In genomic region chr13:98915563-98916348, GRCh38 we compare ENCODE assay signal across 32 cellular contexts.
DNase-seq lines count a peak whose midpoint lies in the region; ATAC-seq and TF ChIP-seq lines count a peak whose summit lies in the region.
"Had no signal": no experiment of that assay in that cellular context is flagged by ENCODE, and none has a peak within 500 bp of the region (broad histone marks: within the 10 kb centered on the region; RNA-seq: fewer than 3 reads in every experiment).

No MANE protein-coding gene starts in this region.

- H3K9me3 Mint-ChIP-seq in activated CD4-positive, alpha-beta T cell treated with anti-CD3 and anti-CD28 coated beads, Interleukin-2, amount 10 ng/mL, durations not matched to agents 24 days and 14 days = no peaks in the 10 kb centered on the region
- no peaks in the 10 kb centered on the region for H3K9me3 Mint-ChIP-seq in activated T-cell treated with anti-CD3 and anti-CD28 coated beads, Interleukin-2, amount 50 U/mL, for 4 hours
- H3K9me3 Mint-ChIP-seq: activated naive CD8-positive, alpha-beta T cell treated with anti-CD3 and anti-CD28 coated beads, Interleukin-2, amount 10 ng/mL, durations not matched to agents 7 days and 5 days; memory B cell; neural crest cell; stimulated activated naive CD8-positive, alpha-beta T cell treated with anti-CD3 and anti-CD28 coated beads, Interleukin-15, Interleukin-2, amounts not matched to agents 100 ng/mL and 50 ng/mL, for 24 hours had no signal

- H3K27me3 ChIP-seq in dorsolateral prefrontal cortex = no peaks in the 10 kb centered on the region
- H3K27me3 ChIP-seq in lower lobe of right lung (ENCODE audit: low read depth) = no peaks in the 10 kb centered on the region
- no peaks in the 10 kb centered on the region for H3K27me3 ChIP-seq in HAP-1 (ENCODE audit: low read depth)
- H3K27me3 ChIP-seq: heart right ventricle, spleen, uterus had no signal

- H3K4me3 ChIP-seq in dorsolateral prefrontal cortex (no peak overlapping the region), lower lobe of right lung (no peak overlapping the region), HAP-1 (no peak overlapping the region)
- H3K4me3 ChIP-seq: coronary artery, heart right ventricle, spleen, thoracic aorta, uterus had no signal

- intact Hi-C loops in activated CD4-positive, alpha-beta T cell treated with anti-CD3 and anti-CD28 coated beads, Interleukin-2, amount 10 ng/mL, durations not matched to agents 24 days and 14 days (cut with micrococcal nuclease) = no loop called here
- intact Hi-C loops in dorsolateral prefrontal cortex (cut with DNase I) = no loop called here
- intact Hi-C loops in lower lobe of right lung (cut with DNase I) = no loop called here

- no peak overlapping the region for H3K4me3 Mint-ChIP-seq in activated CD4-positive, alpha-beta T cell treated with anti-CD3 and anti-CD28 coated beads, Interleukin-2, amount 10 ng/mL, durations not matched to agents 24 days and 14 days
- no peak overlapping the region for H3K4me3 Mint-ChIP-seq in activated T-cell treated with anti-CD3 and anti-CD28 coated beads, Interleukin-2, amount 50 U/mL, for 4 hours
- H3K4me3 Mint-ChIP-seq in T-helper 17 cell = no peak overlapping the region
- H3K4me3 Mint-ChIP-seq: activated naive CD8-positive, alpha-beta T cell treated with anti-CD3 and anti-CD28 coated beads, Interleukin-2, amount 10 ng/mL, durations not matched to agents 7 days and 5 days; memory B cell; neural crest cell; stimulated activated naive CD8-positive, alpha-beta T cell treated with anti-CD3 and anti-CD28 coated beads, Interleukin-15, Interleukin-2, amounts not matched to agents 100 ng/mL and 50 ng/mL, for 24 hours had no signal

- peak overlapping the region; percentile 7 for H3K27ac Mint-ChIP-seq in activated CD4-positive, alpha-beta T cell treated with anti-CD3 and anti-CD28 coated beads, Interleukin-2, amount 10 ng/mL, durations not matched to agents 24 days and 14 days
- H3K27ac Mint-ChIP-seq in T-helper 17 cell = no peak overlapping the region
- H3K27ac Mint-ChIP-seq: activated naive CD8-positive, alpha-beta T cell treated with anti-CD3 and anti-CD28 coated beads, Interleukin-2, amount 10 ng/mL, durations not matched to agents 7 days and 5 days; memory B cell; stimulated activated naive CD8-positive, alpha-beta T cell treated with anti-CD3 and anti-CD28 coated beads, Interleukin-15, Interleukin-2, amounts not matched to agents 100 ng/mL and 50 ng/mL, for 24 hours had no signal

- no peaks in the 10 kb centered on the region for H3K9me3 ChIP-seq in lower lobe of right lung
- H3K9me3 ChIP-seq in HAP-1 = no peaks in the 10 kb centered on the region
- H3K9me3 ChIP-seq in T-helper 17 cell (ENCODE audit: control insufficient read depth, low read length, poor library complexity, severe bottlenecking) = no peaks in the 10 kb centered on the region
- H3K9me3 ChIP-seq: heart right ventricle, spleen, thoracic aorta, uterus had no signal

- H3K36me3 ChIP-seq in lower lobe of right lung = peaks cover 38% of the 10 kb centered on the region
- H3K36me3 ChIP-seq in HAP-1 (replicated peaks) = no peaks in the 10 kb centered on the region; the same call in 1 of the 2 replicates
- H3K36me3 ChIP-seq: uterus had no signal

- H3K36me3 Mint-ChIP-seq in activated CD4-positive, alpha-beta T cell treated with anti-CD3 and anti-CD28 coated beads, Interleukin-2, amount 10 ng/mL, durations not matched to agents 24 days and 14 days (ENCODE audit: low read depth) = peaks cover 49% of the 10 kb centered on the region
- H3K36me3 Mint-ChIP-seq in activated T-cell treated with anti-CD3 and anti-CD28 coated beads, Interleukin-2, amount 50 U/mL, for 4 hours (ENCODE audit: insufficient read depth) = peaks cover 33% of the 10 kb centered on the region
- H3K36me3 Mint-ChIP-seq in T-helper 17 cell (ENCODE audit: low read depth) = peaks cover 6% of the 10 kb centered on the region

- H3K4me1 Mint-ChIP-seq in activated CD4-positive, alpha-beta T cell treated with anti-CD3 and anti-CD28 coated beads, Interleukin-2, amount 10 ng/mL, durations not matched to agents 24 days and 14 days = peaks cover 44% of the 10 kb centered on the region
- H3K4me1 Mint-ChIP-seq in activated T-cell treated with anti-CD3 and anti-CD28 coated beads, Interleukin-2, amount 50 U/mL, for 4 hours (ENCODE audit: low read depth) = peaks cover 48% of the 10 kb centered on the region
- peaks cover 38% of the 10 kb centered on the region for H3K4me1 Mint-ChIP-seq in T-helper 17 cell

- peaks cover 57% of the 10 kb centered on the region for H3K4me1 ChIP-seq in lower lobe of right lung
- H3K4me1 ChIP-seq in HAP-1 = no peaks in the 10 kb centered on the region
- H3K4me1 ChIP-seq: parathyroid adenoma, uterus had no signal

- H3K27me3 Mint-ChIP-seq in activated CD4-positive, alpha-beta T cell treated with anti-CD3 and anti-CD28 coated beads, Interleukin-2, amount 10 ng/mL, durations not matched to agents 24 days and 14 days = no peaks in the 10 kb centered on the region
- no peaks in the 10 kb centered on the region for H3K27me3 Mint-ChIP-seq in activated T-cell treated with anti-CD3 and anti-CD28 coated beads, Interleukin-2, amount 50 U/mL, for 4 hours (ENCODE audit: low read depth)
- no peaks in the 10 kb centered on the region for H3K27me3 Mint-ChIP-seq in T-helper 17 cell
- H3K27me3 Mint-ChIP-seq: activated naive CD8-positive, alpha-beta T cell treated with anti-CD3 and anti-CD28 coated beads, Interleukin-2, amount 10 ng/mL, durations not matched to agents 7 days and 5 days; memory B cell; stimulated activated naive CD8-positive, alpha-beta T cell treated with anti-CD3 and anti-CD28 coated beads, Interleukin-15, Interleukin-2, amounts not matched to agents 100 ng/mL and 50 ng/mL, for 24 hours had no signal

- H3K27ac ChIP-seq in dorsolateral prefrontal cortex = peak overlapping the region in 33 of 59 donors; percentile 4 to 95 (median 49)
- no peak overlapping the region for H3K27ac ChIP-seq in lower lobe of right lung
- H3K27ac ChIP-seq: coronary artery, HL-60, parathyroid adenoma, spleen, thoracic aorta had no signal

- ATAC-seq in lower lobe of right lung = peak; percentile 35 to 49
- no peak for ATAC-seq in activated T-cell treated with anti-CD3 and anti-CD28 coated beads, Interleukin-2, amount 50 U/mL, for 4 hours
- ATAC-seq in T-helper 17 cell = no peak

- in situ Hi-C loops in HAP-1 (cut with MboI; ENCODE audit: low sequenced_read_pairs) = no loop called here

- no peak for DNase-seq in activated CD4-positive, alpha-beta T cell treated with anti-CD3 and anti-CD28 coated beads, Interleukin-2, amount 10 ng/mL, durations not matched to agents 24 days and 14 days
- DNase-seq in activated CD4-positive, alpha-beta T cell treated with anti-CD3 and anti-CD28 coated beads, Interleukin-2, amount 50 U/mL, for 48 hours = no peak
- DNase-seq in ELR (ENCODE audit: low read depth) (peak; percentile 56), dorsolateral prefrontal cortex (no peak), lower lobe of right lung (no peak), HAP-1 (ENCODE audit: low spot score in 2 of 2) (no peak), T-helper 17 cell (no peak)
- DNase-seq in activated T-cell treated with anti-CD3 and anti-CD28 coated beads, Interleukin-2, amount 50 U/mL, for 4 hours = no peak
- DNase-seq: 8988T; activated naive CD8-positive, alpha-beta T cell treated with anti-CD3 and anti-CD28 coated beads, Interleukin-2, amount 10 ng/mL, durations not matched to agents 7 days and 5 days; activated T-cell treated with anti-CD3 and anti-CD28 coated beads for 4 hours; caudate nucleus; effector memory CD4-positive, alpha-beta T cell; erythroblast; H7; heart right ventricle; NCI-H1417 treated with DMSO at 0.1 percent for 48 hours; NCI-H2029 treated with DMSO at 0.1 percent for 48 hours; NCI-H2227 treated with DMSO at 0.1 percent for 48 hours; NCI-H526; NK-92 treated with Interleukin-12 subunit alpha and Interleukin-12 subunit beta, amount 100 ng/mL, for 24 hours; spleen; stimulated activated CD4-positive, alpha-beta T cell treated with anti-CD3 and anti-CD28 coated beads, Interleukin-2, amount 100 ng/mL, for 24 hours; stimulated activated CD8-positive, alpha-beta memory T cell treated with anti-CD3 and anti-CD28 coated beads, Interleukin-4, amount 100 ng/mL, for 48 hours; uterus had no signal

- no peak for TF ChIP-seq CTCF in dorsolateral prefrontal cortex (IDR thresholded peaks at IDR 0.05 in 54 of 56, conservative IDR thresholded peaks at IDR 0.05 in 2 of 56; ENCODE audit: low read depth in 1 of 56, partially characterized antibody in 56 of 56)
- no peak for TF ChIP-seq CTCF in lower lobe of right lung (IDR thresholded peaks at IDR 0.05)

Comparison
In these comparisons a context has a peak if more than half of its experiments do, and no peak if none do; other contexts are left out.
1. ATAC-seq: peak in lower lobe of right lung (2 of 2); none in activated T-cell treated with anti-CD3 and anti-CD28 coated beads, Interleukin-2, amount 50 U/mL, for 4 hours (0 of 2) and T-helper 17 cell (single experiment).